In genomic region chr5:113214026-113214425, GRCh38 we compare ENCODE assay signal across 1 cellular context.
TF ChIP-seq lines count a peak whose summit lies in the region.

No MANE protein-coding gene starts in this region.

TF ChIP-seq in WTC11, 78 proteins besides CTCF, POLR2A, EP300 and RAD21 (continued from another document):
- TF ChIP-seq ZBTB43 (CRISPR knock-in tag; IDR thresholded peaks at IDR 0.05) (no peak), ZNF425 (CRISPR knock-in tag; conservative IDR thresholded peaks at IDR 0.05) (no peak), ZNF416 (CRISPR knock-in tag; IDR thresholded peaks at IDR 0.05) (no peak), ATF6 (CRISPR knock-in tag; IDR thresholded peaks at IDR 0.05) (no peak), SOX15 (CRISPR knock-in tag; IDR thresholded peaks at IDR 0.05) (no peak), NFYB (CRISPR knock-in tag; conservative IDR thresholded peaks at IDR 0.05; ENCODE audit: low read depth) (no peak), ZMAT4 (CRISPR knock-in tag; IDR thresholded peaks at IDR 0.05) (no peak), ZNF263 (CRISPR knock-in tag; IDR thresholded peaks at IDR 0.05; ENCODE audit: low read depth) (no peak), IRF2 (CRISPR knock-in tag; IDR thresholded peaks at IDR 0.05; ENCODE audit: borderline replicate concordance, low read depth) (no peak)
